Comparison of ENCODE assay signal across 11 cellular contexts in genomic region chr1:204523605-204524215, GRCh38. TPM values are rescaled to one million over a fixed set of nuclear protein-coding genes. Genes with fewer than 3 reads are reported as not detected.
A peak's percentile ranks its signal among the peaks of the same experiment; 100 is the strongest.
DNase-seq lines count a peak whose midpoint lies in the region; ATAC-seq, FAIRE-seq and TF ChIP-seq lines count a peak whose summit lies in the region.
"Had no signal": no experiment of that assay in that cellular context is flagged by ENCODE, and none has a peak within 500 bp of the region (broad histone marks: within the 10 kb centered on the region; RNA-seq: fewer than 3 reads in every experiment).

No MANE protein-coding gene starts in this region.

- H3K9me3 Mint-ChIP-seq in T-helper 1 cell treated with Interleukin-12 subunit alpha and Interleukin-12 subunit beta and Interleukin-4 antibody, amounts not matched to agents 30 μg/mL and 1 μg/mL, for 36 hours: peaks cover 13% of the 10 kb centered on the region
- peaks cover 14% of the 10 kb centered on the region for H3K9me3 Mint-ChIP-seq in astrocyte (ENCODE audit: unreplicated experiment)

- no peak overlapping the region for H3K9ac ChIP-seq in astrocyte (ENCODE audit: low read length)

- peaks cover 10% of the 10 kb centered on the region for H3K9me3 ChIP-seq in MG63
- H3K9me3 ChIP-seq in astrocyte (ENCODE audit: insufficient read depth, low read depth, low read length): peaks cover 6% of the 10 kb centered on the region
- no peaks in the 10 kb centered on the region for H3K9me3 ChIP-seq in neutrophil
- H3K9me3 ChIP-seq: upper lobe of left lung had no signal

- no peak overlapping the region for H3K4me2 ChIP-seq in astrocyte (ENCODE audit: low read length)

- H2AFZ ChIP-seq in astrocyte (ENCODE audit: low read depth, low read length): no peak overlapping the region

- ATAC-seq in GM21367 (IDR thresholded peaks at IDR 0.05; ENCODE audit: unreplicated experiment): no peak

- H3K4me1 Mint-ChIP-seq in T-helper 1 cell treated with Interleukin-12 subunit alpha and Interleukin-12 subunit beta and Interleukin-4 antibody, amounts not matched to agents 30 μg/mL and 1 μg/mL, for 36 hours (ENCODE audit: low read depth): peaks cover 42% of the 10 kb centered on the region
- peaks cover 18% of the 10 kb centered on the region for H3K4me1 Mint-ChIP-seq in astrocyte (ENCODE audit: low read depth, unreplicated experiment)

- peaks cover 54% of the 10 kb centered on the region for H3K36me3 Mint-ChIP-seq in T-helper 1 cell treated with Interleukin-12 subunit alpha and Interleukin-12 subunit beta and Interleukin-4 antibody, amounts not matched to agents 30 μg/mL and 1 μg/mL, for 36 hours (ENCODE audit: low read depth)
- H3K36me3 Mint-ChIP-seq in astrocyte (ENCODE audit: low read depth, unreplicated experiment): peaks cover 19% of the 10 kb centered on the region

- no peak overlapping the region for H3K27ac ChIP-seq in astrocyte (ENCODE audit: low read depth, low read length)
- peak overlapping the region; percentile 87 for H3K27ac ChIP-seq in neutrophil
- H3K27ac ChIP-seq: upper lobe of left lung had no signal

- H3K79me2 ChIP-seq in astrocyte (ENCODE audit: insufficient read depth, low read length): peaks cover 57% of the 10 kb centered on the region

- H4K20me1 ChIP-seq in astrocyte (ENCODE audit: insufficient read depth, low read length): peaks cover 63% of the 10 kb centered on the region

- no peaks in the 10 kb centered on the region for H3K27me3 Mint-ChIP-seq in T-helper 1 cell treated with Interleukin-12 subunit alpha and Interleukin-12 subunit beta and Interleukin-4 antibody, amounts not matched to agents 30 μg/mL and 1 μg/mL, for 36 hours (ENCODE audit: low read depth)
- no peaks in the 10 kb centered on the region for H3K27me3 Mint-ChIP-seq in astrocyte (ENCODE audit: low read depth, unreplicated experiment)

- H3K4me3 Mint-ChIP-seq in T-helper 1 cell treated with Interleukin-12 subunit alpha and Interleukin-12 subunit beta and Interleukin-4 antibody, amounts not matched to agents 30 μg/mL and 1 μg/mL, for 36 hours: no peak overlapping the region
- peak overlapping the region; percentile 45 for H3K4me3 Mint-ChIP-seq in astrocyte (ENCODE audit: unreplicated experiment)

- no peak for FAIRE-seq in astrocyte (lab: Jason Lieb, UNC)

- no peaks in the 10 kb centered on the region for H3K27me3 ChIP-seq in MG63
- H3K27me3 ChIP-seq in astrocyte (ENCODE audit: insufficient read depth, low read length): no peaks in the 10 kb centered on the region
- H3K27me3 ChIP-seq in neutrophil: no peaks in the 10 kb centered on the region
- H3K27me3 ChIP-seq: upper lobe of left lung had no signal

- peaks cover 89% of the 10 kb centered on the region for H3K36me3 ChIP-seq in MG63
- H3K36me3 ChIP-seq in astrocyte (ENCODE audit: insufficient read depth, low read length): peaks cover 8% of the 10 kb centered on the region
- peaks cover 36% of the 10 kb centered on the region for H3K36me3 ChIP-seq in neutrophil

- H3K4me1 ChIP-seq in astrocyte (ENCODE audit: insufficient read depth, low read length) (peaks cover 10% of the 10 kb centered on the region), neutrophil (ENCODE audit: control insufficient read depth in 1 of 2, insufficient read depth in 1 of 2, low read depth in 1 of 2, low read length in 1 of 2) (peaks cover 49 to 52% of the 10 kb centered on the region in 2 experiments)

- no peak for DNase-seq in T-helper 1 cell
- peak; percentile 22 for DNase-seq in MG63
- no peak for DNase-seq in astrocyte (ENCODE audit: low read depth)
- DNase-seq in DMS 273 (lab: John Stamatoyannopoulos, UW; ENCODE audit: unreplicated experiment): no peak
- DNase-seq in medulla oblongata (ENCODE audit: extremely low spot score): no peak
- DNase-seq: NCI-H1436; stimulated activated CD4-positive, alpha-beta T cell treated with anti-CD3 and anti-CD28 coated beads, Interleukin-2, amount 100 ng/mL, for 24 hours; upper lobe of left lung had no signal

- H3K4me3 ChIP-seq in MG63 (no peak overlapping the region), astrocyte (ENCODE audit: insufficient read depth, low read depth, low read length) (no peak overlapping the region), neutrophil (ENCODE audit: low read depth in 1 of 2, low read length in 1 of 2) (peak overlapping the region in 1 of 2 experiments; percentile 18)
- H3K4me3 ChIP-seq: upper lobe of left lung had no signal

- H3K27ac Mint-ChIP-seq in T-helper 1 cell treated with Interleukin-12 subunit alpha and Interleukin-12 subunit beta and Interleukin-4 antibody, amounts not matched to agents 30 μg/mL and 1 μg/mL, for 36 hours: peak overlapping the region; percentile 29
- H3K27ac Mint-ChIP-seq in astrocyte (ENCODE audit: unreplicated experiment): peak overlapping the region; percentile 50

- no peak for TF ChIP-seq CTCF in astrocyte (IDR thresholded peaks at IDR 0.05; ENCODE audit: insufficient read depth, low read depth, low read length)
- TF ChIP-seq CTCF in neutrophil (IDR thresholded peaks at IDR 0.05): no peak

RNA-seq across cellular contexts. Expression of gene MDM4, which starts 7.5 kb away (rescaled TPM):
- total RNA-seq in MG63 (2014; rRNA removed; shearing (Covaris generic); ENCODE audit: low replicate concordance): 6.6 and 7.2 TPM in 2 replicates
- 38.5 and 41.1 TPM in 2 replicates for total RNA-seq in astrocyte

RNA-seq across cellular contexts. Expression of gene PIK3C2B, which starts 29.1 kb away (rescaled TPM):
- total RNA-seq in MG63 (2014; rRNA removed; shearing (Covaris generic); ENCODE audit: low replicate concordance): 2.8 and 3.4 TPM in 2 replicates
- total RNA-seq in astrocyte: 17.9 and 19.3 TPM in 2 replicates
